ENCODE assay signal across 9 cellular contexts in genomic region chr7:41817386-41817785, GRCh38.
DNase-seq lines count a peak whose midpoint lies in the region; ATAC-seq and TF ChIP-seq lines count a peak whose summit lies in the region.
"Had no signal": no experiment of that assay in that cellular context is flagged by ENCODE, and none has a peak within 500 bp of the region (broad histone marks: within the 10 kb centered on the region; RNA-seq: fewer than 3 reads in every experiment).

No MANE protein-coding gene starts in this region.

- in situ Hi-C loops in mammary epithelial cell (cut with MboI; ENCODE audit: low sequenced_read_pairs in 2 of 2) = no loop called here

- no peaks in the 10 kb centered on the region for H4K20me1 ChIP-seq in mammary epithelial cell (ENCODE audit: insufficient read depth, low read length)

- H3K9me3 ChIP-seq in CD8-positive, alpha-beta T cell (ENCODE audit: low read length) = no peaks in the 10 kb centered on the region
- no peaks in the 10 kb centered on the region for H3K9me3 ChIP-seq in mammary epithelial cell (replicated peaks; ENCODE audit: insufficient read depth, low read length)
- peaks cover 0 to 5% of the 10 kb centered on the region in 2 donors for H3K9me3 ChIP-seq in right atrium auricular region

- POLR2A ChIA-PET in CD8-positive, alpha-beta T cell (lab: Charles Lee) = no interaction called here

- H3K9me3 Mint-ChIP-seq in CD8-positive, alpha-beta T cell = no peaks in the 10 kb centered on the region

- BruUV-seq in mammary epithelial cell (replicated peaks; lab: Mats Ljungman, UMichigan) = no TSS peak

- no peaks in the 10 kb centered on the region for H3K36me3 ChIP-seq in CD8-positive, alpha-beta T cell (ENCODE audit: insufficient read depth, low read length)
- no peaks in the 10 kb centered on the region for H3K36me3 ChIP-seq in mammary epithelial cell (ENCODE audit: insufficient read depth, low read length)
- H3K36me3 ChIP-seq in right atrium auricular region = no peaks in the 10 kb centered on the region

- WGBS in mammary epithelial cell (ENCODE audit: low coverage, missing lambda C conversion rate) = 0% methylated on average over 1 of the region's 2 CpGs

- H3K27ac ChIP-seq in CD8-positive, alpha-beta T cell (ENCODE audit: low read depth, low read length) = no peak overlapping the region
- no peak overlapping the region for H3K27ac ChIP-seq in mammary epithelial cell (ENCODE audit: insufficient read depth, low read depth, low read length)
- H3K27ac ChIP-seq in right atrium auricular region = no peak overlapping the region

- peaks cover 23% of the 10 kb centered on the region for H3K4me1 Mint-ChIP-seq in CD8-positive, alpha-beta T cell (ENCODE audit: low read depth)

- no peak for TF ChIP-seq CTCF in CD8-positive, alpha-beta T cell (IDR thresholded peaks at IDR 0.05)
- TF ChIP-seq CTCF in mammary epithelial cell (conservative IDR thresholded peaks at IDR 0.05 in 1 of 2, IDR thresholded peaks at IDR 0.05 in 1 of 2; ENCODE audit: extremely low read depth in 1 of 2, insufficient read depth in 1 of 2, low read depth in 1 of 2, low read length in 2 of 2) (no peak), right atrium auricular region (IDR thresholded peaks at IDR 0.05) (no peak)

- no peak overlapping the region for H3K4me3 Mint-ChIP-seq in CD8-positive, alpha-beta T cell

- peak overlapping the region; percentile 2 for H2AFZ ChIP-seq in mammary epithelial cell (ENCODE audit: low read depth, low read length)

- H3K4me3 ChIP-seq in CD8-positive, alpha-beta T cell (ENCODE audit: low read depth, low read length) = no peak overlapping the region
- H3K4me3 ChIP-seq in mammary epithelial cell (replicated peaks in 1 of 3; ENCODE audit: insufficient read depth in 1 of 3, low read depth in 2 of 3, low read length in 3 of 3) = no peak overlapping the region
- H3K4me3 ChIP-seq in right atrium auricular region = no peak overlapping the region

- H3K36me3 Mint-ChIP-seq in CD8-positive, alpha-beta T cell = no peaks in the 10 kb centered on the region

- peaks cover 4% of the 10 kb centered on the region for H3K4me1 ChIP-seq in CD8-positive, alpha-beta T cell (ENCODE audit: insufficient read depth, low read length)
- peaks cover 5% of the 10 kb centered on the region for H3K4me1 ChIP-seq in mammary epithelial cell (ENCODE audit: insufficient read depth, low read length)
- no peaks in the 10 kb centered on the region for H3K4me1 ChIP-seq in right atrium auricular region

- peak in 1 of 7 experiments; percentile 29 for DNase-seq in CD8-positive, alpha-beta T cell
- DNase-seq in LHCN-M2 (ENCODE audit: low read depth) = peak; percentile 64
- DNase-seq in mammary epithelial cell = peak; percentile 93
- DNase-seq in right atrium auricular region (ENCODE audit: low spot score) = no peak
- DNase-seq in DMS 273 (lab: John Stamatoyannopoulos, UW; ENCODE audit: unreplicated experiment) = no peak
- DNase-seq in NCI-H526 treated with DMSO at 0.1 percent for 48 hours (lab: John Stamatoyannopoulos, UW) = no peak
- DNase-seq in NCI-H69 (lab: John Stamatoyannopoulos, UW) = no peak
- DNase-seq: SHP77 treated with DMSO at 0.1 percent for 48 hours had no signal

- no peak overlapping the region for H3K4me2 ChIP-seq in mammary epithelial cell (ENCODE audit: insufficient read depth, low read depth, low read length)

- H3K27ac Mint-ChIP-seq in CD8-positive, alpha-beta T cell = no peak overlapping the region

- intact Hi-C loops in CD8-positive, alpha-beta T cell (cut with DNase I, micrococcal nuclease) = no loop called here
- intact Hi-C loops in mammary epithelial cell (cut with micrococcal nuclease) = no loop called here

- peaks cover 2% of the 10 kb centered on the region for H3K27me3 Mint-ChIP-seq in CD8-positive, alpha-beta T cell (ENCODE audit: low read depth)

- H3K27me3 ChIP-seq in CD8-positive, alpha-beta T cell (ENCODE audit: insufficient read depth, low read length) = no peaks in the 10 kb centered on the region
- no peaks in the 10 kb centered on the region for H3K27me3 ChIP-seq in mammary epithelial cell (ENCODE audit: insufficient read depth, low read length)
- H3K27me3 ChIP-seq in right atrium auricular region = no peaks in the 10 kb centered on the region

- CTCF ChIA-PET in CD8-positive, alpha-beta T cell (lab: Charles Lee) = no interaction called here
- CTCF ChIA-PET in mammary epithelial cell (lab: Charles Lee; ENCODE audit: low non-redundant PET) = no interaction called here

- no peak overlapping the region for H3K9ac ChIP-seq in mammary epithelial cell (ENCODE audit: insufficient read depth, low read length)

- peak; percentile 59 for ATAC-seq in CD8-positive, alpha-beta T cell
- ATAC-seq in GM21360 (IDR thresholded peaks at IDR 0.05; ENCODE audit: unreplicated experiment) = peak; percentile 61

- no peaks in the 10 kb centered on the region for H3K79me2 ChIP-seq in mammary epithelial cell (ENCODE audit: insufficient read depth, low read length)

- dilution Hi-C loops in mammary epithelial cell (cut with HindIII; ENCODE audit: low sequenced_read_pairs) = no loop called here

Comparison
In these comparisons a context has a peak if more than half of its experiments do, and no peak if none do; other contexts are left out.
1. DNase-seq: peak in LHCN-M2 (single experiment) and mammary epithelial cell (single experiment); none in right atrium auricular region (single experiment), DMS 273 (single experiment), NCI-H526 treated with DMSO at 0.1 percent for 48 hours (single experiment) and NCI-H69 (single experiment).